Comparison of ENCODE assay signal across 8 cellular contexts in genomic region chr3:101561630-101562328, GRCh38.
DNase-seq lines count a peak whose midpoint lies in the region; ATAC-seq and TF ChIP-seq lines count a peak whose summit lies in the region.

TRMT10C (plus strand) TSS chr3:101561868; CDS start chr3:101564782, 2,914 bp downstream.

- peak; percentile 56 for DNase-seq in AG09309 (ENCODE audit: low read depth)
- DNase-seq in NCI-H446 treated with DMSO at 0.1 percent for 48 hours (lab: John Stamatoyannopoulos, UW): peak; percentile 83
- peak; percentile 96 for DNase-seq in cerebellar cortex (ENCODE audit: low spot score)
- peak; percentile 96 for DNase-seq in islet precursor cell
- DNase-seq in stimulated activated CD4-positive, alpha-beta T cell treated with anti-CD3 and anti-CD28 coated beads, Interleukin-12 subunit alpha, Interleukin-12 subunit beta, amount 100 ng/mL, for 48 hours (ENCODE audit: low read depth in 2 of 3, low spot score in 1 of 3): peak; percentile 87 to 89 (median 88)

- ATAC-seq in GM19023 (IDR thresholded peaks at IDR 0.05; ENCODE audit: unreplicated experiment) (peak; percentile 100), HG03280 (IDR thresholded peaks at IDR 0.05; ENCODE audit: unreplicated experiment) (peak; percentile 100)
- peak; percentile 99 for ATAC-seq in activated CD4-positive, CD25-positive, alpha-beta regulatory T cell treated with anti-CD3 and anti-CD28 coated beads, Interleukin-2, amount 50 U/mL, for 24 hours

- H3K4me3 ChIP-seq in AG09309 (ENCODE audit: control insufficient read depth, low read depth, low read length): peak within 1 kb of the TSS; percentile 93

- TF ChIP-seq CTCF in AG09309 (IDR thresholded peaks at IDR 0.05; ENCODE audit: control insufficient read depth, insufficient read depth, low read depth, low read length, missing control alignments): no peak

Comparison
In these comparisons a context has a peak if more than half of its experiments do, and no peak if none do; other contexts are left out.
1. Peak in every context shown above with its lines: DNase-seq, ATAC-seq and H3K4me3 ChIP-seq.